21 cellular contexts compared by ENCODE assay signal in genomic region chr2:121798617-121799016, GRCh38.
"Had no signal": no experiment of that assay in that cellular context is flagged by ENCODE, and none has a peak within 500 bp of the region (broad histone marks: within the 10 kb centered on the region; RNA-seq: fewer than 3 reads in every experiment).

No MANE protein-coding gene starts in this region.

- H3K4me3 ChIP-seq: coronary artery, dorsolateral prefrontal cortex, esophagus muscularis mucosa, gastroesophageal sphincter, heart left ventricle, hepatocyte, left lung, lower lobe of right lung, mucosa of descending colon had no signal

- H3K27ac ChIP-seq: coronary artery, dorsolateral prefrontal cortex, esophagus muscularis mucosa, foreskin keratinocyte, gastroesophageal sphincter, heart left ventricle, hepatocyte, left lung, lower lobe of right lung had no signal

- H3K79me2 ChIP-seq: hepatocyte had no signal

- H2AFZ ChIP-seq: hepatocyte had no signal

- DNase-seq: dermis blood vessel endothelial cell; dorsolateral prefrontal cortex; effector CD4-positive, alpha-beta T cell; effector memory CD4-positive, alpha-beta T cell; foreskin keratinocyte; heart left ventricle; left cardiac atrium; left lung; left ventricle myocardium superior; lower lobe of right lung; mesenchymal stem cell; mucosa of descending colon; naive B cell had no signal

- H3K27me3 ChIP-seq: hepatocyte, left lung had no signal

- H3K36me3 ChIP-seq: esophagus muscularis mucosa, gastroesophageal sphincter, heart left ventricle, left lung, lower lobe of right lung had no signal

- H3K9me3 ChIP-seq: mucosa of descending colon had no signal

- ATAC-seq: foreskin keratinocyte, gastroesophageal sphincter, heart left ventricle, left cardiac atrium, left lung, left ventricle myocardium superior, lower lobe of right lung, mucosa of descending colon had no signal

- FAIRE-seq: endothelial cell of umbilical vein, frontal cortex, islet of Langerhans, keratinocyte had no signal

- H3K4me2 ChIP-seq: hepatocyte had no signal

- H3K4me1 ChIP-seq: esophagus muscularis mucosa, foreskin keratinocyte, gastroesophageal sphincter, heart left ventricle, left lung, lower lobe of right lung had no signal
